ENCODE assay signal across 8 cellular contexts in the genomic region with DNA sequence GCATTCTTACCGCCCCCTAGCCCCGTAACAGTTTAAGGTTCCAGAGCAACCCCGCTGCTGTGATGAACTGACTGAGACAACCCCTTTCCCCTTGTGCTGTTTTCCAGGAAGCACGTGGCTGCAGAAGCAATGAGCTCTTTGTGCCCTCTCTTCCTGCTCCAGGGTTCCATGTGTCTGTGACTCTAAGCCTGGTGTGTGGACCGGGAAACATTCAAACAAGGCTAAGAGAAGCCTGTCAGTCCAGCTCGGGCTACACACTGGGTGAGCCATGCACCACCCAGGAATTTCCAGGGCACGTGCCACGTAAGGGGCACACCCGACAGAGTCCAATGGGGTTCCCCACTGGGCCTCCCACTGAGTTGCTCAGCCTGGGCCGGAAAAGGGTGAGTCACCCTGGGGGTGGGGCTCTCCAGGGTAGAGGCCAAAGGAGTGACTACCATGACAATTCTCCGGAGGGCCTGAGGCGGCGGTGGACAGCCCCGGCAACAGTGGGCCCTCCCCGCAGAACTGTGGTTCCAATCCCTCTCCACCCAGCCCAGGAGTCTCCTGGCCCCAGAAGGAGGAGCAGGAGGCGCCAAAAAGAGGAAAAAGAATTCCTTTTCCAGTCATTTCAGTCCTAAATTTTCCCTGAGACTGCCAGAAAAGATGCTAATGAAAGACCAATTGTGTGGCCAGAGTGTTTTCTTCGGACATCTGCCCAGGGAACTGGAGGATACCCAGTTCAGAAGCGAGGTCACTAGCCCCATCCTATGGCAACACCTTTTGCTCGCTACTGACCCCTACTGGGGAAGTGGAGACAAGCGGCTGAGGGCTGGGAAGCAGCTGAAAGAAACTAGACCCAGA.
DNase-seq lines count a peak whose midpoint lies in the region; ATAC-seq and TF ChIP-seq lines count a peak whose summit lies in the region.

No MANE protein-coding gene starts in this region.

- peak; percentile 97 for TF ChIP-seq CTCF in DOHH2 (IDR thresholded peaks at IDR 0.05; ENCODE audit: low read depth, low read length, poor library complexity, severe bottlenecking)

- DNase-seq in HT1080 (ENCODE audit: low read depth): peak; percentile 99
- DNase-seq in SW480 (ENCODE audit: low spot score): peak; percentile 97
- DNase-seq in adipocyte (ENCODE audit: low read depth): peak; percentile 88
- peak; percentile 94 for DNase-seq in left cardiac atrium
- no peak for DNase-seq in DMS114 treated with DMSO at 0.1 percent for 48 hours (lab: John Stamatoyannopoulos, UW; ENCODE audit: unreplicated experiment)

- H3K36me3 ChIP-seq in DOHH2 (ENCODE audit: control insufficient read depth, low read length) (no peaks in the 10 kb centered on the region), adipocyte (ENCODE audit: control insufficient read depth, insufficient read depth, low read length, severe bottlenecking) (no peaks in the 10 kb centered on the region), rectal smooth muscle tissue (ENCODE audit: control insufficient read depth, insufficient read depth, low read length) (no peaks in the 10 kb centered on the region)

- H4K20me1 ChIP-seq in DOHH2 (ENCODE audit: control insufficient read depth, insufficient read depth, low read depth, low read length): no peaks in the 10 kb centered on the region

- H3K4me3 ChIP-seq in DOHH2 (ENCODE audit: low read length): peak overlapping the region; percentile 16; the same call in 1 of the 2 replicates
- peak overlapping the region; percentile 54 for H3K4me3 ChIP-seq in adipocyte (ENCODE audit: low read length)
- H3K4me3 ChIP-seq in rectal smooth muscle tissue (ENCODE audit: low read length): peak overlapping the region; percentile 10

- H3K9me2 ChIP-seq in DOHH2 (replicated peaks; ENCODE audit: control insufficient read depth, low read length): no peaks in the 10 kb centered on the region

- H3K9me3 ChIP-seq in DOHH2 (ENCODE audit: control insufficient read depth, insufficient read depth, low read length) (no peaks in the 10 kb centered on the region), adipocyte (ENCODE audit: control insufficient read depth, low read length) (no peaks in the 10 kb centered on the region)

- no peaks in the 10 kb centered on the region for H3K27me3 ChIP-seq in DOHH2 (ENCODE audit: control insufficient read depth, low read length)
- H3K27me3 ChIP-seq in adipocyte (replicated peaks; ENCODE audit: control insufficient read depth, insufficient read depth, low read length): no peaks in the 10 kb centered on the region
- H3K27me3 ChIP-seq in rectal smooth muscle tissue (ENCODE audit: control insufficient read depth, insufficient read depth, low read length): no peaks in the 10 kb centered on the region

- intact Hi-C loops in left cardiac atrium (cut with DNase I): loop anchor here in 1 of 2 donors (5.0 kb wide), 1 partner anchor 79 kb away; no protein-coding TSS in a partner anchor

- H3K9ac ChIP-seq in adipocyte (ENCODE audit: low read length): peak overlapping the region; percentile 79
- no peak overlapping the region for H3K9ac ChIP-seq in rectal smooth muscle tissue (ENCODE audit: low read length)

- H3K4me2 ChIP-seq in DOHH2 (ENCODE audit: low read length): peak overlapping the region; percentile 41

- peaks cover 4% of the 10 kb centered on the region; the same call in 1 of the 2 replicates for H3F3A ChIP-seq in DOHH2 (ENCODE audit: control insufficient read depth, insufficient read depth)

- ATAC-seq in GM21423 (IDR thresholded peaks at IDR 0.05; ENCODE audit: unreplicated experiment) (peak; percentile 77), left cardiac atrium (peak; percentile 90 to 97)

- H3K4me1 ChIP-seq in DOHH2 (ENCODE audit: control insufficient read depth, low read length): peaks cover 12% of the 10 kb centered on the region
- peaks cover 23% of the 10 kb centered on the region for H3K4me1 ChIP-seq in adipocyte (ENCODE audit: control insufficient read depth, insufficient read depth, low read length)
- no peaks in the 10 kb centered on the region for H3K4me1 ChIP-seq in rectal smooth muscle tissue (ENCODE audit: control insufficient read depth, insufficient read depth, low read length)

- no peaks in the 10 kb centered on the region for H3K79me2 ChIP-seq in DOHH2 (ENCODE audit: control insufficient read depth, low read length)

- no peak overlapping the region for H3K27ac ChIP-seq in DOHH2 (ENCODE audit: low read depth, low read length)
- H3K27ac ChIP-seq in rectal smooth muscle tissue (ENCODE audit: low read depth, low read length): peak overlapping the region; percentile 17
